In the genomic region with DNA sequence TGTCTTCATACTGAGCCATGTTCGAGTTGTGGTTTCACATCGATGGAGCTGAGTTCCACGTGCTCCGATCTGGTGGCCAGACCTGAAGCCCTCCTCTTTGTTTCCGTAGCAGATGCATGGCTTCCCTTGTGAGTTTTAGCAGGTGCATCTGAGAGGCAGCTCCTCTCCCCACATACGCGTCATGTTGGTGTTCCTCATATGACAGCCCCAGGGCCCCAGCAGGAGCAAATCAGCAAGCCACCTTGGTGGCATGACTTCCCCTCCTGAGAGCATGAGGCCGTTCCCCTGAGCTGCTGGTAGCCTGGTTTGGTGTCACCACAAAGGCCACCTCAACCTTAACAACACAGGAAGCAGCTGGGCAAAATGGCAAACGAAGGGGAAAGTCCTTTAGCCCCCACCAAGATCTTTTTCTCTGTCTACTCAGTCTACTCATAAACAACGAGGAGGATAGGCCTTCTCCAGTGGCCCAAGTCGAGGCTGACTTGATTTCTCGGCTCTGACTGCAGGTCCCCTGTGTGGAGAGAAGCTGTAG, we compare ENCODE assay signal across 8 cellular contexts. TPM values are rescaled to one million over a fixed set of nuclear protein-coding genes. Genes with fewer than 3 reads are reported as not detected.
DNase-seq lines count a peak whose midpoint lies in the region; ATAC-seq, FAIRE-seq and TF ChIP-seq lines count a peak whose summit lies in the region.

No MANE protein-coding gene starts in this region.

- H3K27ac Mint-ChIP-seq in natural killer cell treated with Interleukin-12 subunit alpha and Interleukin-12 subunit beta and Interleukin-15 and Interleukin-18, amount 100 ng/mL, for 72 hours = peak overlapping the region; percentile 95 to 100

- H3K36me3 Mint-ChIP-seq in activated T-cell treated with anti-CD3 and anti-CD28 coated beads, Interleukin-2, amount 50 U/mL, for 4 hours (ENCODE audit: insufficient read depth) = peaks cover 22% of the 10 kb centered on the region
- peaks cover 15% of the 10 kb centered on the region for H3K36me3 Mint-ChIP-seq in natural killer cell treated with Interleukin-12 subunit alpha and Interleukin-12 subunit beta and Interleukin-15 and Interleukin-18, amount 100 ng/mL, for 72 hours

- no peaks in the 10 kb centered on the region for H3K9me3 Mint-ChIP-seq in activated T-cell treated with anti-CD3 and anti-CD28 coated beads, Interleukin-2, amount 50 U/mL, for 4 hours
- no peaks in the 10 kb centered on the region for H3K9me3 Mint-ChIP-seq in natural killer cell treated with Interleukin-12 subunit alpha and Interleukin-12 subunit beta and Interleukin-15 and Interleukin-18, amount 100 ng/mL, for 72 hours

- peaks cover 89% of the 10 kb centered on the region for H3K4me1 Mint-ChIP-seq in activated T-cell treated with anti-CD3 and anti-CD28 coated beads, Interleukin-2, amount 50 U/mL, for 4 hours (ENCODE audit: low read depth)
- peaks cover 83 to 94% of the 10 kb centered on the region in 2 donors for H3K4me1 Mint-ChIP-seq in natural killer cell treated with Interleukin-12 subunit alpha and Interleukin-12 subunit beta and Interleukin-15 and Interleukin-18, amount 100 ng/mL, for 72 hours (ENCODE audit: low read depth in 2 of 2)

- no peak for FAIRE-seq in D721Med (lab: Jason Lieb, UNC)

- no peaks in the 10 kb centered on the region for H3K27me3 Mint-ChIP-seq in activated T-cell treated with anti-CD3 and anti-CD28 coated beads, Interleukin-2, amount 50 U/mL, for 4 hours (ENCODE audit: low read depth)
- H3K27me3 Mint-ChIP-seq in natural killer cell treated with Interleukin-12 subunit alpha and Interleukin-12 subunit beta and Interleukin-15 and Interleukin-18, amount 100 ng/mL, for 72 hours = no peaks in the 10 kb centered on the region

- peak overlapping the region; percentile 18 for H3K4me3 ChIP-seq in GM12875 (ENCODE audit: low read depth, low read length)

- peak overlapping the region; percentile 72 for H3K4me3 Mint-ChIP-seq in activated T-cell treated with anti-CD3 and anti-CD28 coated beads, Interleukin-2, amount 50 U/mL, for 4 hours
- peak overlapping the region; percentile 90 for H3K4me3 Mint-ChIP-seq in natural killer cell treated with Interleukin-12 subunit alpha and Interleukin-12 subunit beta and Interleukin-15 and Interleukin-18, amount 100 ng/mL, for 72 hours

- TF ChIP-seq CTCF in GM12875 (IDR thresholded peaks at IDR 0.05; ENCODE audit: borderline replicate concordance, insufficient read depth, low read depth, low read length) = no peak
- TF ChIP-seq CTCF in D721Med (IDR thresholded peaks at IDR 0.05; ENCODE audit: insufficient read depth, missing control alignments) = no peak

- DNase-seq in NCI-H2029 treated with DMSO at 0.1 percent for 48 hours (lab: John Stamatoyannopoulos, UW) (peak; percentile 7), NCI-H2227 treated with DMSO at 0.1 percent for 48 hours (lab: John Stamatoyannopoulos, UW) (no peak), NCI-H526 (lab: John Stamatoyannopoulos, UW) (no peak), D721Med (ENCODE audit: insufficient read length, low spot score) (no peak)
- peak; percentile 67 for DNase-seq in activated T-cell treated with anti-CD3 and anti-CD28 coated beads, Interleukin-2, amount 50 U/mL, for 4 hours
- peak; percentile 89 for DNase-seq in natural killer cell treated with Interleukin-12 subunit alpha and Interleukin-12 subunit beta and Interleukin-15 and Interleukin-18, amount 100 ng/mL, for 72 hours (ENCODE audit: low spot score)

- peak; percentile 87 for ATAC-seq in GM21737 (IDR thresholded peaks at IDR 0.05; ENCODE audit: unreplicated experiment)
- peak; percentile 84 to 90 for ATAC-seq in activated T-cell treated with anti-CD3 and anti-CD28 coated beads, Interleukin-2, amount 50 U/mL, for 4 hours
- ATAC-seq in natural killer cell treated with Interleukin-12 subunit alpha and Interleukin-12 subunit beta and Interleukin-15 and Interleukin-18, amount 100 ng/mL, for 72 hours = peak; percentile 85 to 88

RNA-seq across cellular contexts. Expression of gene CYFIP2, which starts 5.9 kb away (rescaled TPM):
- 100 to 1,000 TPM; 160 to 191 (median 175) TPM for total RNA-seq in activated T-cell treated with anti-CD3 and anti-CD28 coated beads, Interleukin-2, amount 50 U/mL, for 4 hours
- 100 to 1,000 TPM; 282 to 424 TPM for total RNA-seq in natural killer cell treated with Interleukin-12 subunit alpha and Interleukin-12 subunit beta and Interleukin-15 and Interleukin-18, amount 100 ng/mL, for 72 hours

Comparison
In these comparisons a context has a peak if more than half of its experiments do, and no peak if none do; other contexts are left out.
1. DNase-seq: peak in NCI-H2029 treated with DMSO at 0.1 percent for 48 hours (single experiment), activated T-cell treated with anti-CD3 and anti-CD28 coated beads, Interleukin-2, amount 50 U/mL, for 4 hours (single experiment) and natural killer cell treated with Interleukin-12 subunit alpha and Interleukin-12 subunit beta and Interleukin-15 and Interleukin-18, amount 100 ng/mL, for 72 hours (single experiment); none in NCI-H2227 treated with DMSO at 0.1 percent for 48 hours (single experiment), NCI-H526 (0 of 2) and D721Med (single experiment).
2. Peak in every context shown above with its lines, with median percentiles within 50 percentile points of each other: ATAC-seq.